In genomic region chr1:8025671-8026144, GRCh38 we compare ENCODE assay signal across 2 cellular contexts.
TF ChIP-seq lines count a peak whose summit lies in the region.

No MANE protein-coding gene starts in this region.

TF ChIP-seq in SK-N-SH, 30 proteins besides CTCF, POLR2A, EP300 and RAD21 (continued from another document):
- no peak for TF ChIP-seq IRF3 (IDR thresholded peaks at IDR 0.05; ENCODE audit: low read depth, low read length)
- no peak for TF ChIP-seq SIN3A (IDR thresholded peaks at IDR 0.05; ENCODE audit: borderline replicate concordance, low read depth, low read length)
- no peak for TF ChIP-seq CHD2 (IDR thresholded peaks at IDR 0.05; ENCODE audit: low read length, partially characterized antibody)
- TF ChIP-seq USF1 (IDR thresholded peaks at IDR 0.05; ENCODE audit: borderline replicate concordance, low read depth) = no peak
TF ChIP-seq in SK-N-SH: peak in this region for 0.

TF ChIP-seq in SK-N-SH treated with all-trans-retinoic acid at 6 μM for 48 hours, 23 proteins besides CTCF, POLR2A, EP300 and RAD21 (continued from another document):
- TF ChIP-seq TSHZ2 (CRISPR knock-in tag; IDR thresholded peaks at IDR 0.05) = no peak
